ENCODE assay signal across 32 cellular contexts in the genomic region with DNA sequence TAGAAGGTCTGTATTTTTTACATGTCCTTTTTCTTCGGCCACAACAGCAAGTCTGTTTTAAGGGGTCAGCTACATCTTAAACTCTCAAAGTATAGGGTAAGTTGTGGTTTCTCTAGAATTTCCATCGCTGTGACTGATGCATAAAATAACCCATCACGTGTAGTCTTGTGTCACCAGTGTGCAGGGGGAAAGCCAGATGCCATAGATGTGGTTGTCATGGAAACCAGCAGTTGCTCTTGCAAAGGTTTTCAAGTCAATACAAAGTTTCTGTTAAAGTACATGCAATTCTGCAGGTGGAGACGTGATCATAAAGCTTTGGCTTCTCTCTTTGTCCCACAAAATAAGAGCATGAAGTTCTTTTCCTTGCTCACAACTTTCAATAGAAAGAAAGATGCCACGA.
"Had no signal": no experiment of that assay in that cellular context is flagged by ENCODE, and none has a peak within 500 bp of the region (broad histone marks: within the 10 kb centered on the region; RNA-seq: fewer than 3 reads in every experiment).

No MANE protein-coding gene starts in this region.

- DNase-seq: activated CD4-positive, alpha-beta T cell treated with anti-CD3 and anti-CD28 coated beads, Interleukin-2, amount 10 ng/mL, durations not matched to agents 24 days and 14 days; activated CD4-positive, alpha-beta T cell treated with anti-CD3 and anti-CD28 coated beads, Interleukin-2, amount 50 U/mL, for 4 hours; activated CD8-positive, alpha-beta T cell treated with anti-CD3 and anti-CD28 coated beads for 36 hours; activated gamma-delta T cell; activated naive CD4-positive, alpha-beta T cell treated with Interleukin-2 at 50 U/mL for 16 hours; activated naive CD8-positive, alpha-beta T cell treated with anti-CD3 and anti-CD28 coated beads, Interleukin-2, amount 10 ng/mL, durations not matched to agents 7 days and 5 days; activated T-cell treated with anti-CD3 and anti-CD28 coated beads, Interleukin-2, amount 50 U/mL, for 1 hour; activated T-cell treated with anti-CD3 and anti-CD28 coated beads, Interleukin-2, amount 50 U/mL, for 72 hours; amygdala; MM.1S; MV-4-11; NCI-H1105; NCI-H1417 treated with DMSO at 0.1 percent for 48 hours; NCI-H187 treated with DMSO at 0.1 percent for 48 hours; NCI-H2081 treated with DMSO at 0.1 percent for 48 hours; NCI-H2171; NCI-H226; NCI-H446 treated with DMSO at 0.1 percent for 48 hours; NCI-H526; PC-3; Peyer's patch; RPMI8226; SHP77 treated with DMSO at 0.1 percent for 48 hours; SK-N-SH had no signal

- H3K4me3 ChIP-seq: ascending aorta, cardiac muscle cell, Peyer's patch, SJSA1 had no signal

- ATAC-seq: activated CD8-positive, alpha-beta T cell treated with anti-CD3 and anti-CD28 coated beads for 36 hours; activated T-cell treated with anti-CD3 and anti-CD28 coated beads, Interleukin-2, amount 50 U/mL, for 72 hours; activated T-helper 17 cell treated with anti-CD3 and anti-CD28 coated beads, Interleukin-2, amount 50 U/mL, for 72 hours; PC-3 had no signal

- H3K4me3 Mint-ChIP-seq: activated CD4-positive, alpha-beta T cell treated with anti-CD3 and anti-CD28 coated beads, Interleukin-2, amount 10 ng/mL, durations not matched to agents 24 days and 14 days; activated CD8-positive, alpha-beta T cell treated with anti-CD3 and anti-CD28 coated beads for 36 hours; activated naive CD4-positive, alpha-beta T cell treated with anti-CD3 and anti-CD28 coated beads, Interleukin-2, amount 50 U/mL, for 24 hours; activated naive CD8-positive, alpha-beta T cell treated with anti-CD3 and anti-CD28 coated beads, Interleukin-2, amount 10 ng/mL, durations not matched to agents 7 days and 5 days; activated T-cell treated with anti-CD3 and anti-CD28 coated beads, Interleukin-2, amount 50 U/mL, for 72 hours; activated T-helper 17 cell treated with anti-CD3 and anti-CD28 coated beads, Interleukin-2, amount 50 U/mL, for 72 hours; central memory CD8-positive, alpha-beta T cell; T-helper 1 cell treated with Interleukin-12 subunit alpha and Interleukin-12 subunit beta and Interleukin-4 antibody, amounts not matched to agents 30 μg/mL and 1 μg/mL, for 36 hours; T-helper 2 cell treated with Interferon-gamma antibody and Interleukin-4, amounts not matched to agents 5 μg/mL and 100 μg/mL, for 36 hours had no signal

- H3K9me3 Mint-ChIP-seq: activated CD8-positive, alpha-beta T cell treated with anti-CD3 and anti-CD28 coated beads for 36 hours; activated T-cell treated with anti-CD3 and anti-CD28 coated beads, Interleukin-2, amount 50 U/mL, for 72 hours; activated T-helper 17 cell treated with anti-CD3 and anti-CD28 coated beads, Interleukin-2, amount 50 U/mL, for 72 hours; central memory CD8-positive, alpha-beta T cell; T-helper 1 cell treated with Interleukin-12 subunit alpha and Interleukin-12 subunit beta and Interleukin-4 antibody, amounts not matched to agents 30 μg/mL and 1 μg/mL, for 36 hours; T-helper 2 cell treated with Interferon-gamma antibody and Interleukin-4, amounts not matched to agents 5 μg/mL and 100 μg/mL, for 36 hours had no signal

- H3K27me3 Mint-ChIP-seq: activated CD4-positive, alpha-beta T cell treated with anti-CD3 and anti-CD28 coated beads, Interleukin-2, amount 10 ng/mL, durations not matched to agents 24 days and 14 days had no signal

- H3K27ac Mint-ChIP-seq: activated CD4-positive, alpha-beta T cell treated with anti-CD3 and anti-CD28 coated beads, Interleukin-2, amount 10 ng/mL, durations not matched to agents 24 days and 14 days; activated CD8-positive, alpha-beta T cell treated with anti-CD3 and anti-CD28 coated beads for 36 hours; activated naive CD4-positive, alpha-beta T cell treated with anti-CD3 and anti-CD28 coated beads, Interleukin-2, amount 50 U/mL, for 24 hours; activated naive CD8-positive, alpha-beta T cell treated with anti-CD3 and anti-CD28 coated beads, Interleukin-2, amount 10 ng/mL, durations not matched to agents 7 days and 5 days; activated T-cell treated with anti-CD3 and anti-CD28 coated beads, Interleukin-2, amount 50 U/mL, for 72 hours; activated T-helper 17 cell treated with anti-CD3 and anti-CD28 coated beads, Interleukin-2, amount 50 U/mL, for 72 hours; T-helper 1 cell treated with Interleukin-12 subunit alpha and Interleukin-12 subunit beta and Interleukin-4 antibody, amounts not matched to agents 30 μg/mL and 1 μg/mL, for 36 hours; T-helper 2 cell treated with Interferon-gamma antibody and Interleukin-4, amounts not matched to agents 5 μg/mL and 100 μg/mL, for 36 hours had no signal

- H3K4me1 Mint-ChIP-seq: activated CD4-positive, alpha-beta T cell treated with anti-CD3 and anti-CD28 coated beads, Interleukin-2, amount 10 ng/mL, durations not matched to agents 24 days and 14 days; activated naive CD4-positive, alpha-beta T cell treated with anti-CD3 and anti-CD28 coated beads, Interleukin-2, amount 50 U/mL, for 24 hours; activated naive CD8-positive, alpha-beta T cell treated with anti-CD3 and anti-CD28 coated beads, Interleukin-2, amount 10 ng/mL, durations not matched to agents 7 days and 5 days; activated T-helper 17 cell treated with anti-CD3 and anti-CD28 coated beads, Interleukin-2, amount 50 U/mL, for 72 hours; central memory CD8-positive, alpha-beta T cell had no signal

- H3K9me3 ChIP-seq: ascending aorta, Peyer's patch, SJSA1, SK-N-SH had no signal

- H3K27me3 ChIP-seq: ascending aorta, cardiac muscle cell, Peyer's patch, SJSA1 had no signal

- H3K36me3 Mint-ChIP-seq: activated naive CD4-positive, alpha-beta T cell treated with anti-CD3 and anti-CD28 coated beads, Interleukin-2, amount 50 U/mL, for 24 hours; activated naive CD8-positive, alpha-beta T cell treated with anti-CD3 and anti-CD28 coated beads, Interleukin-2, amount 10 ng/mL, durations not matched to agents 7 days and 5 days had no signal

- H3K4me1 ChIP-seq: ascending aorta, Peyer's patch, SJSA1 had no signal

- H3K36me3 ChIP-seq: ascending aorta, cardiac muscle cell, Peyer's patch, SJSA1 had no signal
